8 cellular contexts compared by ENCODE assay signal in the genomic region with DNA sequence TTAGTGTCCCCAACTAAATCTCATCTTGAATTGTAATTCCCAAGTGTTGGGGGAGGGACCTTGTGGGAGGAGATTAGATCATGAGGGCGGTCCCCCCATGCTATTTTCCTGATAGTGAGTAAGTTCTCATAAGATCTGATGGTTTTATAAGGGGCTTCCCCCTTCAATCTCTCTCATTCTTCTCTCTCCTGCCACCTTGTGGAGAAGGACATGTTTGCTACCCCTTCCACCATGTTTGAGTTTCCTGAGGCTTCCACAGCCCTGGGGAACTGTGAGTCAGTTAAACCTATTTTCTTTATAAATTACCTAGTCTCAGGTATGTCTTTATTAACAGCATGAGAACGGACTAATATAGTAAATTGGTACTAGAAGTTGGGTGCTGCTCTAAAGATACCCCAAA.
A peak's percentile ranks its signal among the peaks of the same experiment; 100 is the strongest.
DNase-seq lines count a peak whose midpoint lies in the region; ATAC-seq and TF ChIP-seq lines count a peak whose summit lies in the region.

No MANE protein-coding gene starts in this region.

- no peak overlapping the region for H3K4me3 ChIP-seq in LNCaP clone FGC (ENCODE audit: low read depth, low read length)
- no peak overlapping the region for H3K4me3 ChIP-seq in fibroblast of mammary gland (ENCODE audit: control insufficient read depth, low read depth, low read length)
- no peak overlapping the region for H3K4me3 ChIP-seq in esophagus squamous epithelium
- no peak overlapping the region for H3K4me3 ChIP-seq in tibial nerve

- intact Hi-C loops in esophagus squamous epithelium (cut with DNase I): no loop called here

- CTCF ChIA-PET in T-cell (lab: Charles Lee): no interaction called here

- H3K36me3 ChIP-seq in esophagus squamous epithelium (no peaks in the 10 kb centered on the region), tibial nerve (no peaks in the 10 kb centered on the region)

- ATAC-seq in GM21529 (IDR thresholded peaks at IDR 0.05; ENCODE audit: unreplicated experiment) (peak; percentile 84), T-cell (replicated peaks in 1 of 4) (no peak)

- H3K27me3 ChIP-seq in esophagus squamous epithelium (no peaks in the 10 kb centered on the region), tibial nerve (no peaks in the 10 kb centered on the region)

- H3K9me3 Mint-ChIP-seq in T-cell: peaks cover 10 to 27% (median 18%) of the 10 kb centered on the region in 3 donors

- TF ChIP-seq POLR2A in esophagus squamous epithelium (IDR thresholded peaks at IDR 0.05): no peak
- TF ChIP-seq POLR2A in tibial nerve (IDR thresholded peaks at IDR 0.05): no peak

- H3K36me3 Mint-ChIP-seq in T-cell: no peaks in the 10 kb centered on the region

- DNase-seq in LNCaP clone FGC (ENCODE audit: low read depth) (no peak), fibroblast of mammary gland (ENCODE audit: low read depth) (no peak), T-cell (no peak), esophagus squamous epithelium (lab: John Stamatoyannopoulos, UW) (no peak), tibial nerve (ENCODE audit: low spot score in 2 of 2) (no peak), COR-L47 (lab: John Stamatoyannopoulos, UW) (no peak)

- POLR2A ChIA-PET in T-cell (lab: Charles Lee): no interaction called here

- no peaks in the 10 kb centered on the region for H3K4me1 Mint-ChIP-seq in T-cell

- H3K27ac ChIP-seq in esophagus squamous epithelium: no peak overlapping the region
- no peak overlapping the region for H3K27ac ChIP-seq in tibial nerve

- no peaks in the 10 kb centered on the region for H3K27me3 Mint-ChIP-seq in T-cell

- no peak for TF ChIP-seq EP300 in tibial nerve (IDR thresholded peaks at IDR 0.05)

- H3K4me1 ChIP-seq in esophagus squamous epithelium (no peaks in the 10 kb centered on the region), tibial nerve (no peaks in the 10 kb centered on the region)

- no peak overlapping the region for H3K4me3 Mint-ChIP-seq in T-cell

- TF ChIP-seq CTCF in GM12872 (IDR thresholded peaks at IDR 0.05; ENCODE audit: insufficient read depth, low read depth, low read length) (peak; percentile 54), LNCaP clone FGC (IDR thresholded peaks at IDR 0.05; ENCODE audit: control insufficient read depth, extremely low read depth, insufficient read depth) (peak; percentile 28; the same call in 1 of the 2 replicates), fibroblast of mammary gland (conservative IDR thresholded peaks at IDR 0.05; ENCODE audit: control insufficient read depth, insufficient read depth, low read depth, low read length) (peak; percentile 23), esophagus squamous epithelium (IDR thresholded peaks at IDR 0.05) (no peak), tibial nerve (IDR thresholded peaks at IDR 0.05) (no peak)

- H3K27ac Mint-ChIP-seq in T-cell: no peak overlapping the region

- H3K9me3 ChIP-seq in esophagus squamous epithelium (no peaks in the 10 kb centered on the region), tibial nerve (peaks cover 0 to 5% (median 0%) of the 10 kb centered on the region in 4 donors)

- 33 to 50% methylated on average over 1 to 2 of the region's 2 CpGs for WGBS in esophagus squamous epithelium, 2 donors
- WGBS in tibial nerve, 2 donors: 70% methylated on average over 2 of the region's 2 CpGs

Comparison
In these comparisons a context has a peak if more than half of its experiments do, and no peak if none do; other contexts are left out.
1. CTCF ChIP-seq: peak in GM12872 (single experiment), LNCaP clone FGC (single experiment) and fibroblast of mammary gland (single experiment); none in esophagus squamous epithelium (0 of 6) and tibial nerve (0 of 5).